Comparison of ENCODE assay signal across 1 cellular context in genomic region chr4:75724867-75725724, GRCh38.
TF ChIP-seq lines count a peak whose summit lies in the region.

No MANE protein-coding gene starts in this region.

TF ChIP-seq in HepG2, 621 proteins besides CTCF, POLR2A, EP300 and RAD21 (continued from another document and continues in another):
- TF ChIP-seq SP5 (CRISPR knock-in tag; IDR thresholded peaks at IDR 0.05; ENCODE audit: borderline replicate concordance, low read depth) = no peak
- TF ChIP-seq ZNF317 (CRISPR knock-in tag; IDR thresholded peaks at IDR 0.05) = 0 out of 2 replicates have a peak, but pooled peaks have one; percentile 22
- TF ChIP-seq ZNF678 (CRISPR knock-in tag; IDR thresholded peaks at IDR 0.05) = 0 out of 2 replicates have a peak, but pooled peaks have one; percentile 15
- peak; percentile 69; the same call in 1 of the 2 replicates for TF ChIP-seq KDM5B (CRISPR knock-in tag; IDR thresholded peaks at IDR 0.05; ENCODE audit: borderline replicate concordance)
- peak; percentile 61; the same call in 1 of the 2 replicates for TF ChIP-seq ZNF589 (CRISPR knock-in tag; conservative IDR thresholded peaks at IDR 0.05)
- TF ChIP-seq ZNF331 (CRISPR knock-in tag; IDR thresholded peaks at IDR 0.05) = peak; percentile 29; the same call in 1 of the 2 replicates
- peak; percentile 87 for TF ChIP-seq ZFY (CRISPR knock-in tag; IDR thresholded peaks at IDR 0.05)
- peak; percentile 43; the same call in 1 of the 2 replicates for TF ChIP-seq ZNF891 (CRISPR knock-in tag; IDR thresholded peaks at IDR 0.05)
- TF ChIP-seq THAP8 (CRISPR knock-in tag; IDR thresholded peaks at IDR 0.05; ENCODE audit: borderline replicate concordance) = 0 out of 2 replicates have a peak, but pooled peaks have one; percentile 71
- peak; percentile 21; the same call in 1 of the 2 replicates for TF ChIP-seq ZFP36L1 (CRISPR knock-in tag; IDR thresholded peaks at IDR 0.05)
- TF ChIP-seq KLF12 (CRISPR knock-in tag; IDR thresholded peaks at IDR 0.05; ENCODE audit: borderline replicate concordance) = peak; percentile 84
- 0 out of 2 replicates have a peak, but pooled peaks have one; percentile 19 for TF ChIP-seq FIP1L1 (IDR thresholded peaks at IDR 0.05; ENCODE audit: borderline replicate concordance, insufficient read depth, low read depth, low read length)
- TF ChIP-seq JUNB (CRISPR knock-in tag; IDR thresholded peaks at IDR 0.05; ENCODE audit: borderline replicate concordance) = peak; percentile 3; the same call in 1 of the 2 replicates
- TF ChIP-seq STAT5B (CRISPR knock-in tag; IDR thresholded peaks at IDR 0.05) = 0 out of 2 replicates have a peak, but pooled peaks have one; percentile 39
- TF ChIP-seq POLR2G (IDR thresholded peaks at IDR 0.05; ENCODE audit: low read depth, low read length) = peak; percentile 71
- no peak for TF ChIP-seq TBP (CRISPR knock-in tag; IDR thresholded peaks at IDR 0.05)
- peak; percentile 84; the same call in 1 of the 2 replicates for TF ChIP-seq CSRNP1 (CRISPR knock-in tag; IDR thresholded peaks at IDR 0.05)
- TF ChIP-seq FOXA1 (IDR thresholded peaks at IDR 0.05) = no peak
- no peak for TF ChIP-seq FOXA1 (CRISPR knock-in tag; IDR thresholded peaks at IDR 0.05)
- peak; percentile 49; the same call in 1 of the 2 replicates for TF ChIP-seq ZNF841 (CRISPR knock-in tag; IDR thresholded peaks at IDR 0.05; ENCODE audit: borderline replicate concordance)
- TF ChIP-seq SIN3B (IDR thresholded peaks at IDR 0.05; ENCODE audit: low read length) = 0 out of 2 replicates have a peak, but pooled peaks have one; percentile 23
- 0 out of 2 replicates have a peak, but pooled peaks have one; percentile 28 for TF ChIP-seq BATF2 (CRISPR knock-in tag; IDR thresholded peaks at IDR 0.05)
- TF ChIP-seq NFIC (IDR thresholded peaks at IDR 0.05; ENCODE audit: low read length) = no peak
- peak; percentile 53; the same call in 1 of the 2 replicates for TF ChIP-seq NFKBIZ (CRISPR knock-in tag; IDR thresholded peaks at IDR 0.05)
- TF ChIP-seq ATF6 (CRISPR knock-in tag; conservative IDR thresholded peaks at IDR 0.05) = no peak
- 0 out of 2 replicates have a peak, but pooled peaks have one; percentile 22 for TF ChIP-seq ZNF746 (CRISPR knock-in tag; IDR thresholded peaks at IDR 0.05)
- TF ChIP-seq CBFB (CRISPR knock-in tag; IDR thresholded peaks at IDR 0.05) = peak; percentile 50; the same call in 1 of the 2 replicates
- peak; percentile 31; the same call in 1 of the 2 replicates for TF ChIP-seq ZNF770 (CRISPR knock-in tag; IDR thresholded peaks at IDR 0.05)
- TF ChIP-seq ZNF251 (CRISPR knock-in tag; IDR thresholded peaks at IDR 0.05) = no peak
- TF ChIP-seq ASH2L (IDR thresholded peaks at IDR 0.05; ENCODE audit: insufficient read length, low read depth, low read length) = no peak
- peak; percentile 33; the same call in 1 of the 2 replicates for TF ChIP-seq ZNF350 (CRISPR knock-in tag; IDR thresholded peaks at IDR 0.05; ENCODE audit: borderline replicate concordance, low read depth)
- peak; percentile 33; the same call in 1 of the 2 replicates for TF ChIP-seq RXRB (CRISPR knock-in tag; IDR thresholded peaks at IDR 0.05; ENCODE audit: borderline replicate concordance)
- peak; percentile 86; the same call in 1 of the 2 replicates for TF ChIP-seq NCOA1 (CRISPR knock-in tag; IDR thresholded peaks at IDR 0.05)
- 0 out of 2 replicates have a peak, but pooled peaks have one; percentile 10 for TF ChIP-seq PPARG (CRISPR knock-in tag; conservative IDR thresholded peaks at IDR 0.05)
- TF ChIP-seq, protein P1, sequence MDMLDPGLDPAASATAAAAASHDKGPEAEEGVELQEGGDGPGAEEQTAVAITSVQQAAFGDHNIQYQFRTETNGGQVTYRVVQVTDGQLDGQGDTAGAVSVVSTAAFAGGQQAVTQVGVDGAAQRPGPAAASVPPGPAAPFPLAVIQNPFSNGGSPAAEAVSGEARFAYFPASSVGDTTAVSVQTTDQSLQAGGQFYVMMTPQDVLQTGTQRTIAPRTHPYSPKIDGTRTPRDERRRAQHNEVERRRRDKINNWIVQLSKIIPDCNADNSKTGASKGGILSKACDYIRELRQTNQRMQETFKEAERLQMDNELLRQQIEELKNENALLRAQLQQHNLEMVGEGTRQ (IDR thresholded peaks at IDR 0.05; ENCODE audit: low read depth, low read length) = no peak
- TF ChIP-seq, protein P1 (CRISPR knock-in tag; IDR thresholded peaks at IDR 0.05; ENCODE audit: borderline replicate concordance) = peak; percentile 6; the same call in 1 of the 2 replicates
- peak; percentile 43 for TF ChIP-seq ZBED4 (CRISPR knock-in tag; IDR thresholded peaks at IDR 0.05; ENCODE audit: borderline replicate concordance)
- peak; percentile 67; the same call in 1 of the 2 replicates for TF ChIP-seq HOXA5 (CRISPR knock-in tag; IDR thresholded peaks at IDR 0.05)
- TF ChIP-seq ZNF569 (CRISPR knock-in tag; IDR thresholded peaks at IDR 0.05; ENCODE audit: borderline replicate concordance) = no peak
- peak; percentile 36 for TF ChIP-seq ZNF18 (CRISPR knock-in tag; IDR thresholded peaks at IDR 0.05; ENCODE audit: insufficient replicate concordance)
- TF ChIP-seq KDM6A (CRISPR knock-in tag; IDR thresholded peaks at IDR 0.05; ENCODE audit: low read depth) = no peak
- TF ChIP-seq POGZ (CRISPR knock-in tag; IDR thresholded peaks at IDR 0.05) = 0 out of 2 replicates have a peak, but pooled peaks have one; percentile 17
- TF ChIP-seq, protein P2, sequence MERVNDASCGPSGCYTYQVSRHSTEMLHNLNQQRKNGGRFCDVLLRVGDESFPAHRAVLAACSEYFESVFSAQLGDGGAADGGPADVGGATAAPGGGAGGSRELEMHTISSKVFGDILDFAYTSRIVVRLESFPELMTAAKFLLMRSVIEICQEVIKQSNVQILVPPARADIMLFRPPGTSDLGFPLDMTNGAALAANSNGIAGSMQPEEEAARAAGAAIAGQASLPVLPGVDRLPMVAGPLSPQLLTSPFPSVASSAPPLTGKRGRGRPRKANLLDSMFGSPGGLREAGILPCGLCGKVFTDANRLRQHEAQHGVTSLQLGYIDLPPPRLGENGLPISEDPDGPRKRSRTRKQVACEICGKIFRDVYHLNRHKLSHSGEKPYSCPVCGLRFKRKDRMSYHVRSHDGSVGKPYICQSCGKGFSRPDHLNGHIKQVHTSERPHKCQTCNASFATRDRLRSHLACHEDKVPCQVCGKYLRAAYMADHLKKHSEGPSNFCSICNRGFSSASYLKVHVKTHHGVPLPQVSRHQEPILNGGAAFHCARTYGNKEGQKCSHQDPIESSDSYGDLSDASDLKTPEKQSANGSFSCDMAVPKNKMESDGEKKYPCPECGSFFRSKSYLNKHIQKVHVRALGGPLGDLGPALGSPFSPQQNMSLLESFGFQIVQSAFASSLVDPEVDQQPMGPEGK (CRISPR knock-in tag; IDR thresholded peaks at IDR 0.05) = peak; percentile 70; the same call in 1 of the 2 replicates
- no peak for TF ChIP-seq ZNF572 (CRISPR knock-in tag; IDR thresholded peaks at IDR 0.05)
- TF ChIP-seq, protein P3, sequence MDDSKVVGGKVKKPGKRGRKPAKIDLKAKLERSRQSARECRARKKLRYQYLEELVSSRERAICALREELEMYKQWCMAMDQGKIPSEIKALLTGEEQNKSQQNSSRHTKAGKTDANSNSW (CRISPR knock-in tag; IDR thresholded peaks at IDR 0.05; ENCODE audit: borderline replicate concordance) = 0 out of 2 replicates have a peak, but pooled peaks have one; percentile 7
- TF ChIP-seq HHEX (CRISPR knock-in tag; IDR thresholded peaks at IDR 0.05) = no peak
- TF ChIP-seq CREB1 (IDR thresholded peaks at IDR 0.05) = no peak
- TF ChIP-seq CREB1 (CRISPR knock-in tag; IDR thresholded peaks at IDR 0.05) = no peak
- TF ChIP-seq RBM22 (optimal IDR thresholded peaks at IDR 0.05; ENCODE audit: low read length) = peak; percentile 48
